Comparison of ENCODE assay signal across 1 cellular context in the genomic region with DNA sequence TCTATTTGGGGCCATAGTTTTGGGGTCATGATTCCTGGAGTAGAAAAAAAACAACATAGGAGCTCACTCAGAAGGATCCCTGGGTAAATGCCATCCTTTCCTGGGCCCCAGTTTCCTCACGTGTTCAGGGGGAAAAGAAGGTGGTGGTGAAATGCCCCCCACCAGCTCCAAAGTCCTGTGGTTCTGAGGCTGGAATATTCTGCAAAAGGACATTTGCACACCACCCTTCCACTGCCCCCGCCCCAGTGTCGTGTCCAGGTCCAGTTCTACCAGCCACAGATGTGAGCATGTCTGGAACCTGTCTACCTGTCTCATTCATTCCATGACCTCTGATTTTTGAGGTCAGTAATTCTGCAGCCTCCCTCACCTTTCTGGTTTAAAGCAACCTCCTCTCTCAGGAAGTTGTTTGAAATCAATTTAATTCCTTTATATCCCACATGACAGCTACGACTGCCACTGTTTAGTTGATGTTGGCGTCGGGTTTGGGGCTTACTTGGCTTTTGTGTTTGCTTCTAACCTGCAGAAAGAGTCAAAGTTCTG.
TF ChIP-seq lines count a peak whose summit lies in the region.

No MANE protein-coding gene starts in this region.

TF ChIP-seq in H1, 55 proteins besides CTCF, POLR2A, EP300 and RAD21 (continued from another document):
- TF ChIP-seq SIX5 (IDR thresholded peaks at IDR 0.05; ENCODE audit: low read depth, low read length), result no peak
- no peak for TF ChIP-seq BACH1 (IDR thresholded peaks at IDR 0.05; ENCODE audit: low read length)
